8 cellular contexts compared by ENCODE assay signal in genomic region chr1:241518447-241519307, GRCh38.
A peak's percentile ranks its signal among the peaks of the same experiment; 100 is the strongest.
DNase-seq lines count a peak whose midpoint lies in the region; ATAC-seq and TF ChIP-seq lines count a peak whose summit lies in the region.

No MANE protein-coding gene starts in this region.

- H3K27ac ChIP-seq in neutrophil, result peak overlapping the region; percentile 68

- peaks cover 26% of the 10 kb centered on the region for H3K27me3 ChIP-seq in neutrophil

- peak; percentile 31 for ATAC-seq in GM21737 (IDR thresholded peaks at IDR 0.05; ENCODE audit: unreplicated experiment)

- H3K36me3 ChIP-seq in neutrophil, result no peaks in the 10 kb centered on the region

- TF ChIP-seq RAD21 in Ishikawa (IDR thresholded peaks at IDR 0.05; ENCODE audit: low read depth), result no peak

- peaks cover 17 to 19% of the 10 kb centered on the region in 2 experiments for H3K4me1 ChIP-seq in neutrophil (ENCODE audit: control insufficient read depth in 1 of 2, insufficient read depth in 1 of 2, low read depth in 1 of 2, low read length in 1 of 2)

- TF ChIP-seq CTCF in GM10266 (IDR thresholded peaks at IDR 0.05; ENCODE audit: control insufficient read depth, insufficient read depth, low read depth, missing control alignments), result no peak
- no peak for TF ChIP-seq CTCF in neutrophil (IDR thresholded peaks at IDR 0.05)

- DNase-seq in GM10266 (ENCODE audit: extremely low spot score) (peak; percentile 5), germinal center (ENCODE audit: low spot score) (peak; percentile 5), NCI-H1694 (lab: John Stamatoyannopoulos, UW) (no peak), COLO668 (lab: John Stamatoyannopoulos, UW; ENCODE audit: unreplicated experiment) (no peak)
- DNase-seq in activated CD8-positive, alpha-beta memory T cell treated with anti-CD3 and anti-CD28 coated beads, Interleukin-2, amount 50 U/mL, for 48 hours, result peak; percentile 68

- peak overlapping the region; percentile 71 to 84 for H3K4me3 ChIP-seq in neutrophil (ENCODE audit: low read depth in 1 of 2, low read length in 1 of 2)

- H3K9me3 ChIP-seq in neutrophil, result no peaks in the 10 kb centered on the region

- no peak for TF ChIP-seq EP300 in Ishikawa (IDR thresholded peaks at IDR 0.05; ENCODE audit: borderline replicate concordance)

TF ChIP-seq in Ishikawa, 13 proteins besides CTCF, POLR2A, EP300 and RAD21:
- TF ChIP-seq REST (IDR thresholded peaks at IDR 0.05; ENCODE audit: low read depth), result no peak
- TF ChIP-seq EGR1 (IDR thresholded peaks at IDR 0.05), result peak; percentile 68

Comparison
In these comparisons a context has a peak if more than half of its experiments do, and no peak if none do; other contexts are left out.
1. DNase-seq: peak in GM10266 (single experiment), activated CD8-positive, alpha-beta memory T cell treated with anti-CD3 and anti-CD28 coated beads, Interleukin-2, amount 50 U/mL, for 48 hours (single experiment) and germinal center (single experiment); none in NCI-H1694 (single experiment) and COLO668 (single experiment).